Comparison of ENCODE assay signal across 1 cellular context in the genomic region with DNA sequence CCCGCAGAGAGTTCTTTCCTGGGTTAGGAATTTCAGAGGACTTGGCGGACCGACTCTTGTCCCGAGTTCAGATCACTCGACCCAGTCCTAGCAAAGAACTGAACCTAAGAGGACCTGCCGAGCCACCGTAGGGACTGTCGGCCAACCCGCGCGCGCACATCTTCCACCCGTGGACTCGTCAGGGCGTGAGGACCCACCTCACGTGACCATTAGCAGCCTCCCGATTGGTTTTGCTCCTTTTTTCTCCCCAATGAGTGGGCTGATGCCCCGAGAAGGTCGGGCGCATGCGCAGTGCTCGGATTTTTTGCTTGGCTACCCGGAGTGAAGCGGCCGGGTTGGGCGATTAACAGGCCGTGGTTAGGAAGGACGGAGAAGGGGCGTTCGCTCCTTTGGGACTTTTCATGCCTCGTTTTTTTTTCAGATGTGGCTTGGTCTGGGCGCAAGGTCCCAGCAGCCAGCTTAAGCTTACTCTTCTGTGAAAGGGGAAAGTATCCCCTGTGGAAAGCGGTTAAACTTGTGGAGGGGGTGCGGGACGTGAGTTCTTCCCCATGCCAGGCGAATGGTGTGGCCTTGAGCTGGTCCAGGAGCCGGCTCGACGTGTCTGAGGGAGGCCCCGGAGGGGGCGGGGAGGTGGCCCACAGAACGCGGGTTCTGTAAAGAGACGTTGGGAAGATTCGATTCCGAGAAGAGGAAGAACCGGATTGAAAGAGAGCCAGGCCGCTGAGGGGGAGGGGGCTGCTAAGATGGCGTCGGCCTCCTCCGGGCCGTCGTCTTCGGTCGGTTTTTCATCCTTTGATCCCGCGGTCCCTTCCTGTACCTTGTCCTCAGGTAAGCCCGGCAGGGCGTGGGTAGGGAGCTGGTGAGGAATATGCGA.
TF ChIP-seq lines count a peak whose summit lies in the region.

A gene with protein sequence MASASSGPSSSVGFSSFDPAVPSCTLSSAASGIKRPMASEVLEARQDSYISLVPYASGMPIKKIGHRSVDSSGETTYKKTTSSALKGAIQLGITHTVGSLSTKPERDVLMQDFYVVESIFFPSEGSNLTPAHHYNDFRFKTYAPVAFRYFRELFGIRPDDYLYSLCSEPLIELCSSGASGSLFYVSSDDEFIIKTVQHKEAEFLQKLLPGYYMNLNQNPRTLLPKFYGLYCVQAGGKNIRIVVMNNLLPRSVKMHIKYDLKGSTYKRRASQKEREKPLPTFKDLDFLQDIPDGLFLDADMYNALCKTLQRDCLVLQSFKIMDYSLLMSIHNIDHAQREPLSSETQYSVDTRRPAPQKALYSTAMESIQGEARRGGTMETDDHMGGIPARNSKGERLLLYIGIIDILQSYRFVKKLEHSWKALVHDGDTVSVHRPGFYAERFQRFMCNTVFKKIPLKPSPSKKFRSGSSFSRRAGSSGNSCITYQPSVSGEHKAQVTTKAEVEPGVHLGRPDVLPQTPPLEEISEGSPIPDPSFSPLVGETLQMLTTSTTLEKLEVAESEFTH (plus strand): TSS at position 299 of the 874 bp plus-strand sequence. CDS start 445 bp downstream, at position 744.

TF ChIP-seq in K562, 482 proteins besides CTCF, POLR2A, EP300 and RAD21 (continued from another document):
- TF ChIP-seq RAD51 (IDR thresholded peaks at IDR 0.05; ENCODE audit: borderline replicate concordance, low read depth) (peak; percentile 96), CHCHD3 (CRISPR knock-in tag; IDR thresholded peaks at IDR 0.05) (0 out of 2 replicates have a peak, but pooled peaks have one; percentile 20), POLR2AphosphoS5 (IDR thresholded peaks at IDR 0.05; ENCODE audit: control insufficient read depth, insufficient read depth, low read depth, low read length) (peak; percentile 72), RCOR1 (IDR thresholded peaks at IDR 0.05; ENCODE audit: borderline replicate concordance in 1 of 2, low read depth in 2 of 2, low read length in 2 of 2) (0 out of 4 replicates have a peak, but pooled peaks of 1 of the 2 experiments have one; percentile 39), MTA3 (IDR thresholded peaks at IDR 0.05; ENCODE audit: borderline replicate concordance) (peak; percentile 91), SAFB (IDR thresholded peaks at IDR 0.05; ENCODE audit: borderline replicate concordance, low read depth, low read length) (peak; percentile 89), CSDE1 (IDR thresholded peaks at IDR 0.05) (no peak), ZSCAN32 (CRISPR knock-in tag; IDR thresholded peaks at IDR 0.05) (no peak), NCOA1 (IDR thresholded peaks at IDR 0.05; ENCODE audit: low read depth) (no peak), KDM5B (IDR thresholded peaks at IDR 0.05; ENCODE audit: insufficient replicate concordance, low read depth, low read length) (peak; percentile 48), ETS2 (tag; IDR thresholded peaks at IDR 0.05; ENCODE audit: borderline replicate concordance, poor library complexity, severe bottlenecking) (no peak), ZKSCAN1 (IDR thresholded peaks at IDR 0.05; ENCODE audit: low read depth, low read length) (no peak), ZNF384 (IDR thresholded peaks at IDR 0.05; ENCODE audit: low read depth, low read length) (peak; percentile 49; the same call in 1 of the 2 replicates), MED1 (CRISPR knock-in tag; IDR thresholded peaks at IDR 0.05; ENCODE audit: borderline replicate concordance) (no peak), HDAC8 (tag; IDR thresholded peaks at IDR 0.05) (no peak), BHLHE40 (IDR thresholded peaks at IDR 0.05; ENCODE audit: low read length) (peak; percentile 85)
- TF ChIP-seq, protein P1, sequence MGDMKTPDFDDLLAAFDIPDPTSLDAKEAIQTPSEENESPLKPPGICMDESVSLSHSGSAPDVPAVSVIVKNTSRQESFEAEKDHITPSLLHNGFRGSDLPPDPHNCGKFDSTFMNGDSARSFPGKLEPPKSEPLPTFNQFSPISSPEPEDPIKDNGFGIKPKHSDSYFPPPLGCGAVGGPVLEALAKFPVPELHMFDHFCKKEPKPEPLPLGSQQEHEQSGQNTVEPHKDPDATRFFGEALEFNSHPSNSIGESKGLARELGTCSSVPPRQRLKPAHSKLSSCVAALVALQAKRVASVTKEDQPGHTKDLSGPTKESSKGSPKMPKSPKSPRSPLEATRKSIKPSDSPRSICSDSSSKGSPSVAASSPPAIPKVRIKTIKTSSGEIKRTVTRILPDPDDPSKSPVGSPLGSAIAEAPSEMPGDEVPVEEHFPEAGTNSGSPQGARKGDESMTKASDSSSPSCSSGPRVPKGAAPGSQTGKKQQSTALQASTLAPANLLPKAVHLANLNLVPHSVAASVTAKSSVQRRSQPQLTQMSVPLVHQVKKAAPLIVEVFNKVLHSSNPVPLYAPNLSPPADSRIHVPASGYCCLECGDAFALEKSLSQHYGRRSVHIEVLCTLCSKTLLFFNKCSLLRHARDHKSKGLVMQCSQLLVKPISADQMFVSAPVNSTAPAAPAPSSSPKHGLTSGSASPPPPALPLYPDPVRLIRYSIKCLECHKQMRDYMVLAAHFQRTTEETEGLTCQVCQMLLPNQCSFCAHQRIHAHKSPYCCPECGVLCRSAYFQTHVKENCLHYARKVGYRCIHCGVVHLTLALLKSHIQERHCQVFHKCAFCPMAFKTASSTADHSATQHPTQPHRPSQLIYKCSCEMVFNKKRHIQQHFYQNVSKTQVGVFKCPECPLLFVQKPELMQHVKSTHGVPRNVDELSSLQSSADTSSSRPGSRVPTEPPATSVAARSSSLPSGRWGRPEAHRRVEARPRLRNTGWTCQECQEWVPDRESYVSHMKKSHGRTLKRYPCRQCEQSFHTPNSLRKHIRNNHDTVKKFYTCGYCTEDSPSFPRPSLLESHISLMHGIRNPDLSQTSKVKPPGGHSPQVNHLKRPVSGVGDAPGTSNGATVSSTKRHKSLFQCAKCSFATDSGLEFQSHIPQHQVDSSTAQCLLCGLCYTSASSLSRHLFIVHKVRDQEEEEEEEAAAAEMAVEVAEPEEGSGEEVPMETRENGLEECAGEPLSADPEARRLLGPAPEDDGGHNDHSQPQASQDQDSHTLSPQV (IDR thresholded peaks at IDR 0.05): 0 out of 2 replicates have a peak, but pooled peaks have one; percentile 55
- TF ChIP-seq, protein P2, sequence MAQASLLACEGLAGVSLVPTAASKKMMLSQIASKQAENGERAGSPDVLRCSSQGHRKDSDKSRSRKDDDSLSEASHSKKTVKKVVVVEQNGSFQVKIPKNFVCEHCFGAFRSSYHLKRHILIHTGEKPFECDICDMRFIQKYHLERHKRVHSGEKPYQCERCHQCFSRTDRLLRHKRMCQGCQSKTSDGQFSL (CRISPR knock-in tag; IDR thresholded peaks at IDR 0.05): 0 out of 2 replicates have a peak, but pooled peaks have one; percentile 48
- TF ChIP-seq, protein P2 (tag; IDR thresholded peaks at IDR 0.05): peak in 1 of 2 experiments; percentile 69; a peak in 2 of 4 replicates
- TF ChIP-seq, protein P3, sequence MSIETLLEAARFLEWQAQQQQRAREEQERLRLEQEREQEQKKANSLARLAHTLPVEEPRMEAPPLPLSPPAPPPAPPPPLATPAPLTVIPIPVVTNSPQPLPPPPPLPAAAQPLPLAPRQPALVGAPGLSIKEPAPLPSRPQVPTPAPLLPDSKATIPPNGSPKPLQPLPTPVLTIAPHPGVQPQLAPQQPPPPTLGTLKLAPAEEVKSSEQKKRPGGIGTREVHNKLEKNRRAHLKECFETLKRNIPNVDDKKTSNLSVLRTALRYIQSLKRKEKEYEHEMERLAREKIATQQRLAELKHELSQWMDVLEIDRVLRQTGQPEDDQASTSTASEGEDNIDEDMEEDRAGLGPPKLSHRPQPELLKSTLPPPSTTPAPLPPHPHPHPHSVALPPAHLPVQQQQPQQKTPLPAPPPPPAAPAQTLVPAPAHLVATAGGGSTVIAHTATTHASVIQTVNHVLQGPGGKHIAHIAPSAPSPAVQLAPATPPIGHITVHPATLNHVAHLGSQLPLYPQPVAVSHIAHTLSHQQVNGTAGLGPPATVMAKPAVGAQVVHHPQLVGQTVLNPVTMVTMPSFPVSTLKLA (conservative IDR thresholded peaks at IDR 0.05): peak in 1 of 2 experiments; percentile 29; a peak in 1 of 4 replicates
- TF ChIP-seq, protein P4, sequence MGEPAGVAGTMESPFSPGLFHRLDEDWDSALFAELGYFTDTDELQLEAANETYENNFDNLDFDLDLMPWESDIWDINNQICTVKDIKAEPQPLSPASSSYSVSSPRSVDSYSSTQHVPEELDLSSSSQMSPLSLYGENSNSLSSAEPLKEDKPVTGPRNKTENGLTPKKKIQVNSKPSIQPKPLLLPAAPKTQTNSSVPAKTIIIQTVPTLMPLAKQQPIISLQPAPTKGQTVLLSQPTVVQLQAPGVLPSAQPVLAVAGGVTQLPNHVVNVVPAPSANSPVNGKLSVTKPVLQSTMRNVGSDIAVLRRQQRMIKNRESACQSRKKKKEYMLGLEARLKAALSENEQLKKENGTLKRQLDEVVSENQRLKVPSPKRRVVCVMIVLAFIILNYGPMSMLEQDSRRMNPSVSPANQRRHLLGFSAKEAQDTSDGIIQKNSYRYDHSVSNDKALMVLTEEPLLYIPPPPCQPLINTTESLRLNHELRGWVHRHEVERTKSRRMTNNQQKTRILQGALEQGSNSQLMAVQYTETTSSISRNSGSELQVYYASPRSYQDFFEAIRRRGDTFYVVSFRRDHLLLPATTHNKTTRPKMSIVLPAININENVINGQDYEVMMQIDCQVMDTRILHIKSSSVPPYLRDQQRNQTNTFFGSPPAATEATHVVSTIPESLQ (CRISPR knock-in tag; IDR thresholded peaks at IDR 0.05): peak; percentile 45; the same call in 1 of the 2 replicates
